In genomic region chr22:19520007-19520406, GRCh38 we compare ENCODE assay signal across 25 cellular contexts. TPM values are rescaled to one million over a fixed set of nuclear protein-coding genes. Genes with fewer than 3 reads are reported as not detected.
DNase-seq lines count a peak whose midpoint lies in the region.
"Had no signal": no experiment of that assay in that cellular context is flagged by ENCODE, and none has a peak within 500 bp of the region (broad histone marks: within the 10 kb centered on the region; RNA-seq: fewer than 3 reads in every experiment).

No MANE protein-coding gene starts in this region.

- H3K4ac ChIP-seq in neuronal stem cell (ENCODE audit: low read length), result no peak overlapping the region

- no peak overlapping the region for H2BK5ac ChIP-seq in neuronal stem cell (ENCODE audit: low read length)

- peak overlapping the region; percentile 51 for H3K18ac ChIP-seq in neuronal stem cell (ENCODE audit: low read length)

- no peak overlapping the region for H3K9ac ChIP-seq in neuronal stem cell (ENCODE audit: low read depth, low read length, poor library complexity)
- H3K9ac ChIP-seq: GM23248 had no signal

- no peak overlapping the region for H4K91ac ChIP-seq in neuronal stem cell (ENCODE audit: low read depth, low read length, poor library complexity)

- H2BK15ac ChIP-seq in neuronal stem cell (ENCODE audit: low read length), result no peak overlapping the region

- no peak overlapping the region for H2BK120ac ChIP-seq in neuronal stem cell (ENCODE audit: low read depth, low read length)

- peaks cover 3 to 12% of the 10 kb centered on the region in 2 donors for H3K4me1 ChIP-seq in neuronal stem cell (ENCODE audit: control insufficient read depth in 2 of 2, insufficient read depth in 1 of 2, low read depth in 1 of 2, low read length in 2 of 2)
- H3K4me1 ChIP-seq: BE2C, HAP-1 had no signal

- H3K4me2 ChIP-seq in neuronal stem cell (ENCODE audit: insufficient read depth, low read length, poor library complexity, severe bottlenecking), result no peak overlapping the region

- peaks cover 3 to 27% (median 21%) of the 10 kb centered on the region in 3 experiments for H3K27me3 ChIP-seq in neuronal stem cell (ENCODE audit: control insufficient read depth in 3 of 3, insufficient read depth in 3 of 3, low read depth in 1 of 3, low read length in 3 of 3)
- H3K27me3 ChIP-seq: BE2C, MG63 had no signal

- WGBS in neuronal stem cell (ENCODE audit: extremely low coverage in 2 of 2, insufficient read length in 2 of 2, insufficient replicate concordance in 1 of 2), 2 donors, result no CpG with 5 or more reads among the region's 6 CpGs

- H3K23ac ChIP-seq in neuronal stem cell (ENCODE audit: low read depth, low read length, poor library complexity), result peak overlapping the region; percentile 86

- DNase-seq in activated effector memory CD4-positive, alpha-beta T cell treated with anti-CD3 and anti-CD28 coated beads, Interleukin-2, amount 50 U/mL, for 16 hours, result peak; percentile 63
- no peak for DNase-seq in activated effector memory CD4-positive, alpha-beta T cell treated with Interleukin-2 at 50 U/mL for 16 hours
- no peak for DNase-seq in neuronal stem cell (ENCODE audit: low spot score)
- peak; percentile 23 for DNase-seq in ureter (ENCODE audit: low spot score)
- no peak for DNase-seq in hypothalamus (lab: John Stamatoyannopoulos, UW)
- DNase-seq in islet precursor cell, result no peak
- DNase-seq in effector CD8-positive, alpha-beta T cell (lab: John Stamatoyannopoulos, UW), result no peak
- DNase-seq: BE2C; CD4-positive, CD25-positive, alpha-beta regulatory T cell; COR-L47; GDM1; GM23248; IMR-90; Karpas-422; MG63; NCI-H1048; NCI-H1436 treated with DMSO at 0.1 percent for 48 hours; NCI-H2029; NCI-H345; NCI-H524 treated with DMSO at 0.1 percent for 48 hours; RPMI8226 had no signal

- H2AFZ ChIP-seq in neuronal stem cell (ENCODE audit: low read length), result no peak overlapping the region
- H2AFZ ChIP-seq: GM23248 had no signal

- no peak overlapping the region for H3K14ac ChIP-seq in neuronal stem cell (ENCODE audit: low read length)

- H3K9me3 ChIP-seq in neuronal stem cell (replicated peaks in 1 of 2; ENCODE audit: control insufficient read depth in 2 of 2, insufficient read depth in 1 of 2, low read depth in 1 of 2, low read length in 2 of 2), result no peaks in the 10 kb centered on the region
- H3K9me3 ChIP-seq: BE2C, HAP-1, MG63 had no signal

- peaks cover 10 to 52% of the 10 kb centered on the region in 2 donors for H3K36me3 ChIP-seq in neuronal stem cell (replicated peaks in 1 of 2; ENCODE audit: control insufficient read depth in 2 of 2, insufficient read depth in 2 of 2, low read length in 2 of 2)

- H3K79me1 ChIP-seq in neuronal stem cell (ENCODE audit: low read depth, low read length), result no peaks in the 10 kb centered on the region

- H3K27ac ChIP-seq in cingulate gyrus (ENCODE audit: low read depth, low read length) (peak overlapping the region; percentile 65), neuronal stem cell (replicated peaks; ENCODE audit: low read length) (no peak overlapping the region)
- H3K27ac ChIP-seq: GM23248, HL-60 had no signal

- no peak overlapping the region for H2BK12ac ChIP-seq in neuronal stem cell (ENCODE audit: low read length)

- no peak overlapping the region for H2AK5ac ChIP-seq in neuronal stem cell (ENCODE audit: low read depth, low read length)

- H4K8ac ChIP-seq in neuronal stem cell (ENCODE audit: low read depth, low read length), result no peak overlapping the region

- H3K4me3 ChIP-seq in neuronal stem cell (ENCODE audit: low read length in 2 of 2), result no peak overlapping the region
- H3K4me3 ChIP-seq: GM23248, HAP-1, MG63 had no signal

RNA-seq across cellular contexts. Expression of gene CLDN5, which starts 4.2 kb away (rescaled TPM):
- 2.0 TPM for polyA plus RNA-seq in neuronal stem cell (2013, experiment 1 of 2)
- 2.1 TPM for polyA plus RNA-seq in neuronal stem cell (2013, experiment 2 of 2)
- 38.9 TPM for total RNA-seq in ureter
- total RNA-seq: A172, GM23248 had no signal
- polyA plus RNA-seq: GM23248 had no signal

RNA-seq across cellular contexts. Expression of gene CDC45, which starts 40.3 kb away (rescaled TPM):
- polyA plus RNA-seq in neuronal stem cell (2013, experiment 1 of 2), result 17.8 TPM
- 18.0 TPM for polyA plus RNA-seq in neuronal stem cell (2013, experiment 2 of 2)
- 1.1 TPM for total RNA-seq in ureter

RNA-seq across cellular contexts. Expression of gene UFD1, which starts 41.0 kb away (rescaled TPM):
- polyA plus RNA-seq in neuronal stem cell (2013, experiment 1 of 2), result 62.6 TPM
- polyA plus RNA-seq in neuronal stem cell (2013, experiment 2 of 2), result 57.2 TPM
- 47.6 TPM for total RNA-seq in ureter

Comparison
In these comparisons a context has a peak if more than half of its experiments do, and no peak if none do; other contexts are left out.
1. DNase-seq: peak in activated effector memory CD4-positive, alpha-beta T cell treated with anti-CD3 and anti-CD28 coated beads, Interleukin-2, amount 50 U/mL, for 16 hours (single experiment) and ureter (single experiment); none in activated effector memory CD4-positive, alpha-beta T cell treated with Interleukin-2 at 50 U/mL for 16 hours (single experiment), neuronal stem cell (single experiment), hypothalamus (0 of 51), islet precursor cell (single experiment) and effector CD8-positive, alpha-beta T cell (single experiment).